ENCODE assay signal across 1 cellular context in the genomic region with DNA sequence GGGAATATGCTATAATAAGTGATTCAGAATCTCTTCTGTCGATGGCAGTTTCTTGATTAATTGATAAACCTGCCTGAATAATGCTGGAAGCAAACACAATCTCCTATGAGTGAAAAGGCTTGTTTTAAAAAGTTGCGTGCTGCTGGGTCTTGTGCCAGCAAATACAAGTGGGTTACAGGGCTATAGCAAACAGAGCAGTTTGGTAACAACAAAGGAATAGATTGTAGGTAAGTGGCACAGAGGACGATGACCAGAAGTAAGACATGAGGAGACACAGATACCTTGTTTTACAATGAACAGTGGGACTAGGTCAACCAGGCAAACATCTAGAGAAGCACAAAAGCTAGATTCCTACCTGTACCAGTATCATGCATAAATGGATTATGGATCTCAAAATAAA.
TF ChIP-seq lines count a peak whose summit lies in the region.

No MANE protein-coding gene starts in this region.

TF ChIP-seq in IMR-90, 13 proteins besides CTCF, POLR2A, EP300 and RAD21:
- no peak for TF ChIP-seq FOS (IDR thresholded peaks at IDR 0.05; ENCODE audit: low read depth, low read length)
- TF ChIP-seq, protein P1, sequence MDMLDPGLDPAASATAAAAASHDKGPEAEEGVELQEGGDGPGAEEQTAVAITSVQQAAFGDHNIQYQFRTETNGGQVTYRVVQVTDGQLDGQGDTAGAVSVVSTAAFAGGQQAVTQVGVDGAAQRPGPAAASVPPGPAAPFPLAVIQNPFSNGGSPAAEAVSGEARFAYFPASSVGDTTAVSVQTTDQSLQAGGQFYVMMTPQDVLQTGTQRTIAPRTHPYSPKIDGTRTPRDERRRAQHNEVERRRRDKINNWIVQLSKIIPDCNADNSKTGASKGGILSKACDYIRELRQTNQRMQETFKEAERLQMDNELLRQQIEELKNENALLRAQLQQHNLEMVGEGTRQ (IDR thresholded peaks at IDR 0.05; ENCODE audit: low read depth, low read length), result no peak
- TF ChIP-seq CEBPB (IDR thresholded peaks at IDR 0.05; ENCODE audit: low read depth, low read length), result no peak
- no peak for TF ChIP-seq NFE2L2 (IDR thresholded peaks at IDR 0.05; ENCODE audit: low read depth, low read length)
- TF ChIP-seq CHD1 (IDR thresholded peaks at IDR 0.05; ENCODE audit: low read depth, low read length), result no peak
- no peak for TF ChIP-seq MAFK (IDR thresholded peaks at IDR 0.05; ENCODE audit: low read depth, low read length)
